ENCODE assay signal across 6 cellular contexts in genomic region chr9:137579259-137579604, GRCh38. TPM values are rescaled to one million over a fixed set of nuclear protein-coding genes. Genes with fewer than 3 reads are reported as not detected.
DNase-seq lines count a peak whose midpoint lies in the region; ATAC-seq, FAIRE-seq and TF ChIP-seq lines count a peak whose summit lies in the region.

No MANE protein-coding gene starts in this region.

- no peaks in the 10 kb centered on the region for H3K27me3 ChIP-seq in GM23338 (ENCODE audit: insufficient read depth)
- H3K27me3 ChIP-seq in GM12878 (replicated peaks in 1 of 2; ENCODE audit: control insufficient read depth in 2 of 2, insufficient read depth in 2 of 2, low read length in 1 of 2), result no peaks in the 10 kb centered on the region
- H3K27me3 ChIP-seq in small intestine (ENCODE audit: control insufficient read depth in 2 of 2, insufficient read depth in 2 of 2, low read length in 2 of 2), result no peaks in the 10 kb centered on the region

- POLR2A ChIA-PET in GM12878 (lab: Charles Lee), result no interaction called here

- H2AFZ ChIP-seq in GM23338 (0 out of 2 replicates have a peak overlapping the region, but pooled peaks have one; percentile 74), GM12878 (ENCODE audit: control insufficient read depth, low read depth, low read length) (peak overlapping the region; percentile 81)

- TF ChIP-seq CTCF in GM23338 (conservative IDR thresholded peaks at IDR 0.05; ENCODE audit: low read depth in 2 of 2) (no peak), GM12878 (IDR thresholded peaks at IDR 0.05 in 2 of 3, conservative IDR thresholded peaks at IDR 0.05 in 1 of 3; ENCODE audit: control insufficient read depth in 2 of 3, extremely low read depth in 1 of 3, insufficient read depth in 1 of 3, low read depth in 3 of 3, low read length in 3 of 3) (no peak)

- H3K4me3 ChIP-seq in GM23338, result peak overlapping the region; percentile 96
- peak overlapping the region; percentile 86; the same call in 1 of the 2 replicates for H3K4me3 ChIP-seq in GM12878
- peak overlapping the region in 1 of 2 donors; percentile 85 for H3K4me3 ChIP-seq in small intestine (ENCODE audit: low read depth in 1 of 2, low read length in 2 of 2)

- H3K79me2 ChIP-seq in GM23338 (replicated peaks; ENCODE audit: insufficient read depth) (peaks cover 46% of the 10 kb centered on the region), GM12878 (ENCODE audit: control insufficient read depth, insufficient read depth, low read length) (peaks cover 26% of the 10 kb centered on the region)

- no peak for TF ChIP-seq RAD21 in GM12878 (IDR thresholded peaks at IDR 0.05; ENCODE audit: insufficient read depth, low read depth, low read length)

- peaks cover 26% of the 10 kb centered on the region; the same call in 1 of the 2 replicates for H3F3A ChIP-seq in GM23338 (replicated peaks; ENCODE audit: low read depth)

- peaks cover 26% of the 10 kb centered on the region for H4K20me1 ChIP-seq in GM23338 (replicated peaks; ENCODE audit: insufficient read depth)
- no peaks in the 10 kb centered on the region for H4K20me1 ChIP-seq in GM12878 (ENCODE audit: control insufficient read depth, insufficient read depth)

- no peak for DNase-seq in GM23338 (ENCODE audit: low spot score)
- DNase-seq in GM12878 (ENCODE audit: low read depth, low spot score), result no peak
- no peak for DNase-seq in natural killer cell treated with Interleukin-12 subunit alpha and Interleukin-12 subunit beta and Interleukin-15 and Interleukin-18, amount 100 ng/mL, for 72 hours (ENCODE audit: low spot score)
- no peak for DNase-seq in small intestine
- no peak for DNase-seq in NCI-H1105 (lab: John Stamatoyannopoulos, UW)

- ATAC-seq in GM23338, result peak; percentile 16
- no peak for ATAC-seq in GM12878
- no peak for ATAC-seq in natural killer cell treated with Interleukin-12 subunit alpha and Interleukin-12 subunit beta and Interleukin-15 and Interleukin-18, amount 100 ng/mL, for 72 hours
- ATAC-seq in HG03039 (IDR thresholded peaks at IDR 0.05; ENCODE audit: unreplicated experiment), result no peak

- TF ChIP-seq POLR2A in GM12878 (IDR thresholded peaks at IDR 0.05; ENCODE audit: low read depth, low read length), result no peak

- no peaks in the 10 kb centered on the region for H3K9me2 ChIP-seq in GM23338 (ENCODE audit: insufficient read depth)

- H3K9me3 ChIP-seq in GM12878 (replicated peaks; ENCODE audit: control insufficient read depth, insufficient read depth, low read length) (no peaks in the 10 kb centered on the region), small intestine (ENCODE audit: control insufficient read depth, low read depth) (no peaks in the 10 kb centered on the region)

- peak overlapping the region; percentile 84 for H3K27ac ChIP-seq in GM23338 (ENCODE audit: low read depth)
- H3K27ac ChIP-seq in GM12878 (ENCODE audit: control insufficient read depth, insufficient read depth), result no peak overlapping the region
- peak overlapping the region in 1 of 2 donors; percentile 60 for H3K27ac ChIP-seq in small intestine (ENCODE audit: low read depth in 1 of 2, low read length in 1 of 2)

- BruUV-seq in GM12878 (replicated peaks; lab: Mats Ljungman, UMichigan), result no TSS peak

- H3K4me2 ChIP-seq in GM23338 (peak overlapping the region; percentile 98), GM12878 (ENCODE audit: control insufficient read depth, insufficient read depth) (peak overlapping the region; percentile 81)

- intact Hi-C loops in GM12878 (cut with micrococcal nuclease; ENCODE audit: unreplicated experiment), result loop anchor here (2.0 kb wide), 1 partner anchor 40 kb away; the partner anchor contains the start of gene EHMT1

- peaks cover 16% of the 10 kb centered on the region for H3K36me3 ChIP-seq in GM23338 (ENCODE audit: insufficient read depth)
- peaks cover 4 to 14% of the 10 kb centered on the region in 2 experiments; a peak in 3 of 4 replicates for H3K36me3 ChIP-seq in GM12878 (ENCODE audit: control insufficient read depth in 2 of 2, insufficient read depth in 2 of 2, low read length in 1 of 2)
- peaks cover 0 to 3% of the 10 kb centered on the region in 2 donors for H3K36me3 ChIP-seq in small intestine (ENCODE audit: control insufficient read depth in 2 of 2, insufficient read depth in 2 of 2, low read length in 2 of 2)

- TF ChIP-seq EP300 in GM12878 (IDR thresholded peaks at IDR 0.05; ENCODE audit: borderline replicate concordance in 1 of 2, control insufficient read depth in 1 of 2, low read depth in 2 of 2, low read length in 2 of 2), result no peak

- H3K36me3 Mint-ChIP-seq in GM23338 (ENCODE audit: low read depth), result peaks cover 60% of the 10 kb centered on the region
- H3K36me3 Mint-ChIP-seq in natural killer cell treated with Interleukin-12 subunit alpha and Interleukin-12 subunit beta and Interleukin-15 and Interleukin-18, amount 100 ng/mL, for 72 hours, result peaks cover 10% of the 10 kb centered on the region

- peaks cover 33% of the 10 kb centered on the region for H3K27me3 Mint-ChIP-seq in GM23338 (ENCODE audit: insufficient read depth, low read depth, poor library complexity)
- H3K27me3 Mint-ChIP-seq in natural killer cell treated with Interleukin-12 subunit alpha and Interleukin-12 subunit beta and Interleukin-15 and Interleukin-18, amount 100 ng/mL, for 72 hours, result no peaks in the 10 kb centered on the region

- CTCF ChIA-PET in GM12878 (lab: Yijun Ruan, JAX), result interaction anchor here (0.6 to 2.4 kb wide), 9 partner anchors 8 to 446 kb away, joined by 3 to 9 read pairs (median 4); partner anchors contain the start of gene MRPL41

- peak overlapping the region; percentile 78 for H3K27ac Mint-ChIP-seq in GM23338
- peak overlapping the region in 1 of 2 donors; percentile 41 for H3K27ac Mint-ChIP-seq in natural killer cell treated with Interleukin-12 subunit alpha and Interleukin-12 subunit beta and Interleukin-15 and Interleukin-18, amount 100 ng/mL, for 72 hours

- peak overlapping the region; percentile 91 for H3K4me3 Mint-ChIP-seq in GM23338
- H3K4me3 Mint-ChIP-seq in natural killer cell treated with Interleukin-12 subunit alpha and Interleukin-12 subunit beta and Interleukin-15 and Interleukin-18, amount 100 ng/mL, for 72 hours, result peak overlapping the region; percentile 83

- SMC1A ChIA-PET in GM12878 (lab: Charles Lee; ENCODE audit: uncharacterized antibody, unreplicated experiment), result no interaction called here

- in situ Hi-C loops in GM12878 (cut with MboI), result no loop called here

- H3K4me1 ChIP-seq in GM23338 (ENCODE audit: insufficient read depth), result peaks cover 20% of the 10 kb centered on the region
- H3K4me1 ChIP-seq in GM12878 (ENCODE audit: control insufficient read depth, insufficient read depth, low read length), result peaks cover 16% of the 10 kb centered on the region
- peaks cover 2 to 3% of the 10 kb centered on the region in 2 donors for H3K4me1 ChIP-seq in small intestine (ENCODE audit: control insufficient read depth in 2 of 2, insufficient read depth in 1 of 2, low read depth in 1 of 2, low read length in 1 of 2)

- RAD21 ChIA-PET in GM12878 (lab: Charles Lee; ENCODE audit: unreplicated experiment), result no interaction called here

- peaks cover 31% of the 10 kb centered on the region for H3K4me1 Mint-ChIP-seq in GM23338
- peaks cover 27% of the 10 kb centered on the region in 2 donors for H3K4me1 Mint-ChIP-seq in natural killer cell treated with Interleukin-12 subunit alpha and Interleukin-12 subunit beta and Interleukin-15 and Interleukin-18, amount 100 ng/mL, for 72 hours (ENCODE audit: low read depth in 2 of 2)

- H3K9me3 Mint-ChIP-seq in GM23338, result no peaks in the 10 kb centered on the region
- no peaks in the 10 kb centered on the region for H3K9me3 Mint-ChIP-seq in natural killer cell treated with Interleukin-12 subunit alpha and Interleukin-12 subunit beta and Interleukin-15 and Interleukin-18, amount 100 ng/mL, for 72 hours

- peak overlapping the region; percentile 80; the same call in 1 of the 2 replicates for H3K9ac ChIP-seq in GM12878 (ENCODE audit: control insufficient read depth, insufficient read depth, low read length)

- 64% methylated on average over 19 of the region's 19 CpGs for WGBS in GM12878 (ENCODE audit: insufficient coverage, insufficient replicate concordance, low lambda C conversion rate, missing lambda C conversion rate)
- 37 to 47% (median 43%) methylated on average over 19 of the region's 19 CpGs for WGBS in small intestine, 3 donors

- no peak for FAIRE-seq in GM12878 (lab: Jason Lieb, UNC)
- FAIRE-seq in small intestine (lab: Jason Lieb, UNC), result no peak

RNA-seq across cellular contexts. Expression of gene DPH7, which starts 0.5 kb away (rescaled TPM):
- total RNA-seq in GM23338 (2014; rRNA removed; shearing (Covaris generic)), result 53.7 and 68.8 TPM in 2 replicates
- polyA plus RNA-seq in GM23338 (2016; fragmentation: Nextera tagmentation; extraction: Ambion mirVana) (44.5 and 48.8 TPM in 2 replicates), GM12878 (2011; rRNA removed) (19.8 and 26.7 TPM in 2 replicates), GM12878 (2014; fragmentation: Illumina TruSeq; extraction: Trizol) (16.3 and 24.2 TPM in 2 replicates), GM12878 (2014; fragmentation: Nextera tagmentation; extraction: Ambion mirVana) (10 to 100 TPM in 1 of 2 experiments, 1 to 10 TPM in 1; 8.7 to 11.8 TPM), GM12878 (2014; rRNA removed) (36.9 and 41.8 TPM in 2 replicates), GM12878 (2016; fragmentation: Nextera tagmentation; extraction: Ambion mirVana) (10 to 100 TPM; 36.3 to 40.0 TPM), small intestine (10 to 100 TPM; 22.5 to 36.7 (median 32.2) TPM)
- total RNA-seq in GM12878 (2013; cell fraction: nucleolus; rRNA removed), result 59.6 and 64.6 TPM in 2 replicates
- total RNA-seq in GM12878 (2014; rRNA removed) (27.6 and 29.5 TPM in 2 replicates), GM12878 (2014; rRNA removed; fragmentation: Illumina TruSeq; extraction: Trizol) (17.6 and 18.4 TPM in 2 replicates), GM12878 (2021) (30.0 and 33.8 TPM in 2 replicates)
- 26.0 TPM for polyA plus RNA-seq in GM12878 (2011; ENCODE audit: low read depth)
- polyA plus RNA-seq in GM12878 (2011; cell fraction: cytosol; rRNA removed), result 26.5 and 36.1 TPM in 2 replicates
- polyA plus RNA-seq in GM12878 (2011; cell fraction: nucleus; rRNA removed), result 134 and 147 TPM in 2 replicates
- 21.6 and 24.1 TPM in 2 replicates for polyA plus RNA-seq in GM12878 (2012)
- polyA minus RNA-seq in GM12878 (2011; rRNA and poly(A)+ RNA removed), result 14.3 and 16.7 TPM in 2 replicates
- polyA minus RNA-seq in GM12878 (2011; cell fraction: cytosol; rRNA and poly(A)+ RNA removed), result 7.2 and 8.8 TPM in 2 replicates
- 18.0 and 27.4 TPM in 2 replicates for polyA minus RNA-seq in GM12878 (2011; cell fraction: nucleus; rRNA and poly(A)+ RNA removed)
- 10 to 100 TPM; 32.5 to 78.0 TPM for total RNA-seq in natural killer cell treated with Interleukin-12 subunit alpha and Interleukin-12 subunit beta and Interleukin-15 and Interleukin-18, amount 100 ng/mL, for 72 hours

RNA-seq across cellular contexts. Expression of gene ZMYND19, which starts 11.1 kb away (rescaled TPM):
- 50.3 and 58.5 TPM in 2 replicates for total RNA-seq in GM23338 (2014; rRNA removed; shearing (Covaris generic))
- polyA plus RNA-seq in GM23338 (2016; fragmentation: Nextera tagmentation; extraction: Ambion mirVana) (25.8 and 41.7 TPM in 2 replicates), GM12878 (2011; rRNA removed) (15.6 and 20.4 TPM in 2 replicates), GM12878 (2014; fragmentation: Illumina TruSeq; extraction: Trizol) (6.2 and 19.7 TPM in 2 replicates), GM12878 (2014; fragmentation: Nextera tagmentation; extraction: Ambion mirVana) (1 to 10 TPM in 1 of 2 experiments, under 1 TPM in 1; 0.84 to 2.6 TPM), GM12878 (2014; rRNA removed) (51.2 and 53.0 TPM in 2 replicates), GM12878 (2016; fragmentation: Nextera tagmentation; extraction: Ambion mirVana) (1 to 10 TPM; 3.2 to 7.1 TPM), small intestine (10 to 100 TPM; 14.1 to 17.7 (median 16.4) TPM)
- 20.6 and 23.2 TPM in 2 replicates for total RNA-seq in GM12878 (2013; cell fraction: nucleolus; rRNA removed)
- total RNA-seq in GM12878 (2014; rRNA removed) (38.6 and 43.8 TPM in 2 replicates), GM12878 (2014; rRNA removed; fragmentation: Illumina TruSeq; extraction: Trizol) (22.6 and 25.7 TPM in 2 replicates), GM12878 (2021) (50.6 and 54.8 TPM in 2 replicates)
- 8.7 TPM for polyA plus RNA-seq in GM12878 (2011; ENCODE audit: low read depth)
- polyA plus RNA-seq in GM12878 (2011; cell fraction: cytosol; rRNA removed), result 21.9 and 29.7 TPM in 2 replicates
- polyA plus RNA-seq in GM12878 (2011; cell fraction: nucleus; rRNA removed), result 89.6 and 118 TPM in 2 replicates
- 18.7 and 20.9 TPM in 2 replicates for polyA plus RNA-seq in GM12878 (2012)
- polyA minus RNA-seq in GM12878 (2011; rRNA and poly(A)+ RNA removed), result 6.7 and 12.6 TPM in 2 replicates
- polyA minus RNA-seq in GM12878 (2011; cell fraction: cytosol; rRNA and poly(A)+ RNA removed), result 6.0 and 10.9 TPM in 2 replicates
- polyA minus RNA-seq in GM12878 (2011; cell fraction: nucleus; rRNA and poly(A)+ RNA removed), result 13.7 and 21.2 TPM in 2 replicates
- 10 to 100 TPM; 31.5 to 96.1 TPM for total RNA-seq in natural killer cell treated with Interleukin-12 subunit alpha and Interleukin-12 subunit beta and Interleukin-15 and Interleukin-18, amount 100 ng/mL, for 72 hours

RNA-seq across cellular contexts. Expression of gene ARRDC1, which starts 26.3 kb away (rescaled TPM):
- total RNA-seq in GM23338 (2014; rRNA removed; shearing (Covaris generic)), result 33.9 and 63.8 TPM in 2 replicates
- 33.5 and 36.6 TPM in 2 replicates for polyA plus RNA-seq in GM23338 (2016; fragmentation: Nextera tagmentation; extraction: Ambion mirVana)
- 50.1 and 58.2 TPM in 2 replicates for total RNA-seq in GM12878 (2013; cell fraction: nucleolus; rRNA removed)
- 24.6 and 25.2 TPM in 2 replicates for total RNA-seq in GM12878 (2014; rRNA removed)
- total RNA-seq in GM12878 (2014; rRNA removed; fragmentation: Illumina TruSeq; extraction: Trizol), result 5.8 and 6.2 TPM in 2 replicates
- total RNA-seq in GM12878 (2021), result 21.0 and 23.1 TPM in 2 replicates
- polyA plus RNA-seq in GM12878 (2011; ENCODE audit: low read depth), result 16.1 TPM
- 10.2 and 21.8 TPM in 2 replicates for polyA plus RNA-seq in GM12878 (2011; rRNA removed)
- 22.0 and 37.0 TPM in 2 replicates for polyA plus RNA-seq in GM12878 (2011; cell fraction: cytosol; rRNA removed)
- 149 and 164 TPM in 2 replicates for polyA plus RNA-seq in GM12878 (2011; cell fraction: nucleus; rRNA removed)
- polyA plus RNA-seq in GM12878 (2012), result 24.1 and 26.4 TPM in 2 replicates
- polyA plus RNA-seq in GM12878 (2014; fragmentation: Illumina TruSeq; extraction: Trizol), result 1.4 and 9.3 TPM in 2 replicates
- under 1 TPM; 0.23 to 0.97 TPM for polyA plus RNA-seq in GM12878 (2014; fragmentation: Nextera tagmentation; extraction: Ambion mirVana)
- 30.3 and 34.4 TPM in 2 replicates for polyA plus RNA-seq in GM12878 (2014; rRNA removed)
- 10 to 100 TPM; 20.8 to 23.0 TPM for polyA plus RNA-seq in GM12878 (2016; fragmentation: Nextera tagmentation; extraction: Ambion mirVana)
- polyA minus RNA-seq in GM12878 (2011; rRNA and poly(A)+ RNA removed), result 14.1 and 25.7 TPM in 2 replicates
- polyA minus RNA-seq in GM12878 (2011; cell fraction: cytosol; rRNA and poly(A)+ RNA removed), result 8.4 and 10.0 TPM in 2 replicates
- polyA minus RNA-seq in GM12878 (2011; cell fraction: nucleus; rRNA and poly(A)+ RNA removed), result 23.7 and 44.2 TPM in 2 replicates
- total RNA-seq in natural killer cell treated with Interleukin-12 subunit alpha and Interleukin-12 subunit beta and Interleukin-15 and Interleukin-18, amount 100 ng/mL, for 72 hours, result 10 to 100 TPM; 56.6 to 64.7 TPM
- polyA plus RNA-seq in small intestine, result 100 to 1,000 TPM in 2 of 3 donors, 10 to 100 TPM in 1; 68.1 to 236 (median 179) TPM

RNA-seq across cellular contexts. Expression of gene MRPL41, which starts 27.6 kb away (rescaled TPM):
- total RNA-seq in GM23338 (2014; rRNA removed; shearing (Covaris generic)), result 32.6 and 32.8 TPM in 2 replicates
- 146 and 165 TPM in 2 replicates for polyA plus RNA-seq in GM23338 (2016; fragmentation: Nextera tagmentation; extraction: Ambion mirVana)
- total RNA-seq in GM12878 (2013; cell fraction: nucleolus; rRNA removed), result 3.4 and 4.0 TPM in 2 replicates
- total RNA-seq in GM12878 (2014; rRNA removed), result 73.3 and 79.9 TPM in 2 replicates
- total RNA-seq in GM12878 (2014; rRNA removed; fragmentation: Illumina TruSeq; extraction: Trizol), result 11.2 and 13.2 TPM in 2 replicates
- 64.5 and 67.0 TPM in 2 replicates for total RNA-seq in GM12878 (2021)
- polyA plus RNA-seq in GM12878 (2011; ENCODE audit: low read depth), result 7.6 TPM
- 5.8 and 12.4 TPM in 2 replicates for polyA plus RNA-seq in GM12878 (2011; rRNA removed)
- 24.9 and 62.7 TPM in 2 replicates for polyA plus RNA-seq in GM12878 (2011; cell fraction: cytosol; rRNA removed)
- 24.5 and 31.7 TPM in 2 replicates for polyA plus RNA-seq in GM12878 (2011; cell fraction: nucleus; rRNA removed)
- 30.4 and 37.9 TPM in 2 replicates for polyA plus RNA-seq in GM12878 (2012)
- polyA plus RNA-seq in GM12878 (2014; fragmentation: Illumina TruSeq; extraction: Trizol), result 0.14 and 3.5 TPM in 2 replicates
- 1 to 10 TPM; 1.3 to 3.3 TPM for polyA plus RNA-seq in GM12878 (2014; fragmentation: Nextera tagmentation; extraction: Ambion mirVana)
- polyA plus RNA-seq in GM12878 (2014; rRNA removed), result 77.5 and 102 TPM in 2 replicates
- polyA plus RNA-seq in GM12878 (2016; fragmentation: Nextera tagmentation; extraction: Ambion mirVana), result 100 to 1,000 TPM; 113 to 116 TPM
- polyA minus RNA-seq in GM12878 (2011; rRNA and poly(A)+ RNA removed), result 2.2 and 7.0 TPM in 2 replicates
- polyA minus RNA-seq in GM12878 (2011; cell fraction: cytosol; rRNA and poly(A)+ RNA removed), result 8.5 and 8.6 TPM in 2 replicates
- 3.0 and 5.0 TPM in 2 replicates for polyA minus RNA-seq in GM12878 (2011; cell fraction: nucleus; rRNA and poly(A)+ RNA removed)
- 10 to 100 TPM; 35.9 to 48.6 TPM for total RNA-seq in natural killer cell treated with Interleukin-12 subunit alpha and Interleukin-12 subunit beta and Interleukin-15 and Interleukin-18, amount 100 ng/mL, for 72 hours
- polyA plus RNA-seq in small intestine, result 100 to 1,000 TPM in 2 of 3 donors, 10 to 100 TPM in 1; 58.3 to 166 (median 159) TPM

RNA-seq across cellular contexts. Expression of gene PNPLA7, which starts 29.0 kb away (rescaled TPM):
- 0.39 and 0.80 TPM in 2 replicates for total RNA-seq in GM23338 (2014; rRNA removed; shearing (Covaris generic))
- 0.28 and 0.45 TPM in 2 replicates for polyA plus RNA-seq in GM23338 (2016; fragmentation: Nextera tagmentation; extraction: Ambion mirVana)
- 2.6 and 3.4 TPM in 2 replicates for total RNA-seq in GM12878 (2013; cell fraction: nucleolus; rRNA removed)
- 0.22 and 0.85 TPM in 2 replicates for total RNA-seq in GM12878 (2014; rRNA removed)
- 0.09 and 0.14 TPM in 2 replicates for total RNA-seq in GM12878 (2014; rRNA removed; fragmentation: Illumina TruSeq; extraction: Trizol)
- total RNA-seq in GM12878 (2021), result 0.43 and 0.85 TPM in 2 replicates
- polyA plus RNA-seq in GM12878 (2011; ENCODE audit: low read depth), result 0.67 TPM
- 0.07 and 0.19 TPM in 2 replicates for polyA plus RNA-seq in GM12878 (2011; rRNA removed)
- 0.10 and 0.18 TPM in 2 replicates for polyA plus RNA-seq in GM12878 (2011; cell fraction: cytosol; rRNA removed)
- polyA plus RNA-seq in GM12878 (2011; cell fraction: nucleus; rRNA removed), result 1.9 and 2.0 TPM in 2 replicates
- polyA plus RNA-seq in GM12878 (2012), result 1.2 and 1.5 TPM in 2 replicates
- polyA plus RNA-seq in GM12878 (2014; fragmentation: Illumina TruSeq; extraction: Trizol), result 0.32 and 0.41 TPM in 2 replicates
- polyA plus RNA-seq in GM12878 (2014; fragmentation: Nextera tagmentation; extraction: Ambion mirVana), result under 1 TPM in 1 of 2 experiments, not detected in 1; 0.04 TPM
- 0.32 and 1.0 TPM in 2 replicates for polyA plus RNA-seq in GM12878 (2014; rRNA removed)
- under 1 TPM; 0.11 to 0.13 TPM for polyA plus RNA-seq in GM12878 (2016; fragmentation: Nextera tagmentation; extraction: Ambion mirVana)
- polyA minus RNA-seq in GM12878 (2011; rRNA and poly(A)+ RNA removed), result 0.10 and 0.15 TPM in 2 replicates
- 0.21 TPM in 1 of 2 replicates, not detected in the other for polyA minus RNA-seq in GM12878 (2011; cell fraction: cytosol; rRNA and poly(A)+ RNA removed)
- polyA minus RNA-seq in GM12878 (2011; cell fraction: nucleus; rRNA and poly(A)+ RNA removed), result 0.24 and 1.1 TPM in 2 replicates
- total RNA-seq in natural killer cell treated with Interleukin-12 subunit alpha and Interleukin-12 subunit beta and Interleukin-15 and Interleukin-18, amount 100 ng/mL, for 72 hours, result 1 to 10 TPM; 1.2 to 7.1 TPM
- polyA plus RNA-seq in small intestine, result 1 to 10 TPM; 2.9 to 3.5 (median 3.1) TPM
